1 cellular context compared by ENCODE assay signal in the genomic region with DNA sequence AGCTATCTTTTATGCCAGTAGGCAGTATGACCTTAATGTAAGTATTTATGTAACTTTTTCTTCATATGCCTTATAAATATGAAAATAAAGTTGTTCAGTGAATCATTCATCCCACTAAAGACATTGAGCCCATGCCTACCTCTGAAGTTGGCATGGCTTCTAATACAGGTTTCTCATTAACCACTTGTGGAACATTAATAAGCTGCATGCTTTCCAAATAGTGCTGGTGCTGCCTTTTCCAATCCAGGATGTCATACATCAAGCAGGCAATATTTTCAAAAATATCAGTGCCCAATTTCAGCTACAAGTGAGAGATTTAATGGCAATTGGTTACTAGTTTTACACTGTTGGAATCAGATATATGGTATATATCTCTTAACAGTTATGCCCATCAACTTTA.
TF ChIP-seq lines count a peak whose summit lies in the region.

No MANE protein-coding gene starts in this region.

TF ChIP-seq in HepG2, 621 proteins besides CTCF, POLR2A, EP300 and RAD21 (continued from another document):
- TF ChIP-seq, protein P1, sequence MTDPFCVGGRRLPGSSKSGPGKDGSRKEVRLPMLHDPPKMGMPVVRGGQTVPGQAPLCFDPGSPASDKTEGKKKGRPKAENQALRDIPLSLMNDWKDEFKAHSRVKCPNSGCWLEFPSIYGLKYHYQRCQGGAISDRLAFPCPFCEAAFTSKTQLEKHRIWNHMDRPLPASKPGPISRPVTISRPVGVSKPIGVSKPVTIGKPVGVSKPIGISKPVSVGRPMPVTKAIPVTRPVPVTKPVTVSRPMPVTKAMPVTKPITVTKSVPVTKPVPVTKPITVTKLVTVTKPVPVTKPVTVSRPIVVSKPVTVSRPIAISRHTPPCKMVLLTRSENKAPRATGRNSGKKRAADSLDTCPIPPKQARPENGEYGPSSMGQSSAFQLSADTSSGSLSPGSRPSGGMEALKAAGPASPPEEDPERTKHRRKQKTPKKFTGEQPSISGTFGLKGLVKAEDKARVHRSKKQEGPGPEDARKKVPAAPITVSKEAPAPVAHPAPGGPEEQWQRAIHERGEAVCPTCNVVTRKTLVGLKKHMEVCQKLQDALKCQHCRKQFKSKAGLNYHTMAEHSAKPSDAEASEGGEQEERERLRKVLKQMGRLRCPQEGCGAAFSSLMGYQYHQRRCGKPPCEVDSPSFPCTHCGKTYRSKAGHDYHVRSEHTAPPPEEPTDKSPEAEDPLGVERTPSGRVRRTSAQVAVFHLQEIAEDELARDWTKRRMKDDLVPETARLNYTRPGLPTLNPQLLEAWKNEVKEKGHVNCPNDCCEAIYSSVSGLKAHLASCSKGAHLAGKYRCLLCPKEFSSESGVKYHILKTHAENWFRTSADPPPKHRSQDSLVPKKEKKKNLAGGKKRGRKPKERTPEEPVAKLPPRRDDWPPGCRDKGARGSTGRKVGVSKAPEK (CRISPR knock-in tag; IDR thresholded peaks at IDR 0.05; ENCODE audit: borderline replicate concordance), result no peak
- no peak for TF ChIP-seq NFE2L1 (CRISPR knock-in tag; IDR thresholded peaks at IDR 0.05; ENCODE audit: borderline replicate concordance)
- no peak for TF ChIP-seq SALL2 (CRISPR knock-in tag; IDR thresholded peaks at IDR 0.05)
- TF ChIP-seq SMARCC2 (IDR thresholded peaks at IDR 0.05), result no peak
- no peak for TF ChIP-seq ZFP90 (CRISPR knock-in tag; IDR thresholded peaks at IDR 0.05; ENCODE audit: borderline replicate concordance)
- TF ChIP-seq, protein P2, sequence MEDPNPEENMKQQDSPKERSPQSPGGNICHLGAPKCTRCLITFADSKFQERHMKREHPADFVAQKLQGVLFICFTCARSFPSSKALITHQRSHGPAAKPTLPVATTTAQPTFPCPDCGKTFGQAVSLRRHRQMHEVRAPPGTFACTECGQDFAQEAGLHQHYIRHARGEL (CRISPR knock-in tag; IDR thresholded peaks at IDR 0.05), result no peak
- TF ChIP-seq ZNF577 (CRISPR knock-in tag; IDR thresholded peaks at IDR 0.05; ENCODE audit: borderline replicate concordance, low read depth), result no peak
- TF ChIP-seq SRF (IDR thresholded peaks at IDR 0.05; ENCODE audit: low read depth, low read length), result no peak
TF ChIP-seq in HepG2: peak in this region for 0.
